12 cellular contexts compared by ENCODE assay signal in genomic region chr7:95420996-95421846, GRCh38. TPM values are rescaled to one million over a fixed set of nuclear protein-coding genes. Genes with fewer than 3 reads are reported as not detected.
DNase-seq lines count a peak whose midpoint lies in the region; ATAC-seq, FAIRE-seq and TF ChIP-seq lines count a peak whose summit lies in the region.
"Had no signal": no experiment of that assay in that cellular context is flagged by ENCODE, and none has a peak within 500 bp of the region (broad histone marks: within the 10 kb centered on the region; RNA-seq: fewer than 3 reads in every experiment).

No MANE protein-coding gene starts in this region.

- no peaks in the 10 kb centered on the region for H3K36me3 Mint-ChIP-seq in activated T-cell treated with anti-CD3 and anti-CD28 coated beads, Interleukin-2, amount 50 U/mL, for 24 hours (ENCODE audit: low read depth)
- H3K36me3 Mint-ChIP-seq in activated CD4-positive, alpha-beta T cell treated with anti-CD3 and anti-CD28 coated beads, Interleukin-2, amount 10 ng/mL, durations not matched to agents 7 days and 5 days (ENCODE audit: low read depth): no peaks in the 10 kb centered on the region

- H3K4me3 Mint-ChIP-seq in activated T-cell treated with anti-CD3 and anti-CD28 coated beads, Interleukin-2, amount 50 U/mL, for 24 hours: no peak overlapping the region
- no peak overlapping the region for H3K4me3 Mint-ChIP-seq in activated CD4-positive, alpha-beta T cell treated with anti-CD3 and anti-CD28 coated beads, Interleukin-2, amount 10 ng/mL, durations not matched to agents 7 days and 5 days
- H3K4me3 Mint-ChIP-seq: activated CD4-positive, alpha-beta T cell treated with anti-CD3 and anti-CD28 coated beads for 36 hours; CD4-positive, alpha-beta T cell; naive thymus-derived CD4-positive, alpha-beta T cell had no signal

- ATAC-seq in A549: peak; percentile 11 to 73; a peak in 4 of 6 replicates
- ATAC-seq in HG02610 (IDR thresholded peaks at IDR 0.05; ENCODE audit: unreplicated experiment): peak; percentile 65
- ATAC-seq: activated CD4-positive, alpha-beta T cell treated with anti-CD3 and anti-CD28 coated beads for 36 hours; naive thymus-derived CD4-positive, alpha-beta T cell had no signal

- no peak overlapping the region for H3K4me3 ChIP-seq in A549

- H3K4me1 Mint-ChIP-seq in activated T-cell treated with anti-CD3 and anti-CD28 coated beads, Interleukin-2, amount 50 U/mL, for 24 hours (ENCODE audit: low read depth): no peaks in the 10 kb centered on the region
- H3K4me1 Mint-ChIP-seq in activated CD4-positive, alpha-beta T cell treated with anti-CD3 and anti-CD28 coated beads, Interleukin-2, amount 10 ng/mL, durations not matched to agents 7 days and 5 days: peaks cover 1% of the 10 kb centered on the region
- H3K4me1 Mint-ChIP-seq: activated CD4-positive, alpha-beta T cell treated with anti-CD3 and anti-CD28 coated beads for 36 hours; naive thymus-derived CD4-positive, alpha-beta T cell had no signal

- H3K9me3 ChIP-seq in A549: no peaks in the 10 kb centered on the region

- POLR2A ChIA-PET in A549 (lab: Yijun Ruan, JAX): interaction anchor here (1.4 kb wide), 1 partner anchor 10 kb away, joined by 3 read pairs; no protein-coding TSS in a partner anchor
- POLR2A ChIA-PET in activated CD4-positive, alpha-beta T cell treated with anti-CD3 and anti-CD28 coated beads, Interleukin-2, amount 10 ng/mL, durations not matched to agents 7 days and 5 days (lab: Charles Lee): no interaction called here

- no peak for TF ChIP-seq EP300 in A549 (IDR thresholded peaks at IDR 0.05)

- peak; percentile 7 for FAIRE-seq in A549 (lab: Jason Lieb, UNC)

- H3K27ac ChIP-seq in A549: peak overlapping the region; percentile 53 to 76

- TF ChIP-seq RAD21 in A549 (conservative IDR thresholded peaks at IDR 0.05 in 1 of 2, IDR thresholded peaks at IDR 0.05 in 1 of 2): no peak; a peak in 1 of 5 replicates

- H3K4me1 ChIP-seq in A549: peaks cover 96% of the 10 kb centered on the region

- DNase-seq in A549 (ENCODE audit: low read depth in 1 of 2, low spot score in 1 of 2) (peak in 1 of 2 experiments; percentile 63), SK-N-DZ (ENCODE audit: low spot score) (peak; percentile 16), islet precursor cell (peak; percentile 54), DMS79 (lab: John Stamatoyannopoulos, UW) (no peak)
- DNase-seq in activated T-cell treated with anti-CD3 and anti-CD28 coated beads, Interleukin-2, amount 50 U/mL, for 24 hours: no peak
- DNase-seq in stimulated activated CD4-positive, alpha-beta T cell treated with anti-CD3 and anti-CD28 coated beads, Interleukin-2, amount 100 ng/mL, for 24 hours: no peak
- DNase-seq in activated CD4-positive, alpha-beta T cell treated with anti-CD3 and anti-CD28 coated beads, Interleukin-2, amount 10 ng/mL, durations not matched to agents 7 days and 5 days: no peak
- DNase-seq: activated CD4-positive, alpha-beta T cell treated with anti-CD3 and anti-CD28 coated beads for 36 hours; CD4-positive, alpha-beta T cell; effector CD4-positive, alpha-beta T cell; naive thymus-derived CD4-positive, alpha-beta T cell had no signal

- no peaks in the 10 kb centered on the region for H3K27me3 Mint-ChIP-seq in activated T-cell treated with anti-CD3 and anti-CD28 coated beads, Interleukin-2, amount 50 U/mL, for 24 hours
- no peaks in the 10 kb centered on the region for H3K27me3 Mint-ChIP-seq in activated CD4-positive, alpha-beta T cell treated with anti-CD3 and anti-CD28 coated beads, Interleukin-2, amount 10 ng/mL, durations not matched to agents 7 days and 5 days
- H3K27me3 Mint-ChIP-seq: activated CD4-positive, alpha-beta T cell treated with anti-CD3 and anti-CD28 coated beads for 36 hours; CD4-positive, alpha-beta T cell had no signal

- WGBS in A549 (ENCODE audit: missing lambda C conversion rate): 63% methylated on average over 2 of the region's 2 CpGs

- H3K27ac Mint-ChIP-seq in activated T-cell treated with anti-CD3 and anti-CD28 coated beads, Interleukin-2, amount 50 U/mL, for 24 hours: no peak overlapping the region
- H3K27ac Mint-ChIP-seq in activated CD4-positive, alpha-beta T cell treated with anti-CD3 and anti-CD28 coated beads, Interleukin-2, amount 10 ng/mL, durations not matched to agents 7 days and 5 days: no peak overlapping the region
- H3K27ac Mint-ChIP-seq: activated CD4-positive, alpha-beta T cell treated with anti-CD3 and anti-CD28 coated beads for 36 hours; CD4-positive, alpha-beta T cell; naive thymus-derived CD4-positive, alpha-beta T cell had no signal

- no peaks in the 10 kb centered on the region for H3K9me3 Mint-ChIP-seq in activated T-cell treated with anti-CD3 and anti-CD28 coated beads, Interleukin-2, amount 50 U/mL, for 24 hours
- H3K9me3 Mint-ChIP-seq in activated CD4-positive, alpha-beta T cell treated with anti-CD3 and anti-CD28 coated beads, Interleukin-2, amount 10 ng/mL, durations not matched to agents 7 days and 5 days: no peaks in the 10 kb centered on the region
- H3K9me3 Mint-ChIP-seq: CD4-positive, alpha-beta T cell; naive thymus-derived CD4-positive, alpha-beta T cell had no signal

- peak overlapping the region; percentile 58 for H3K4me2 ChIP-seq in A549

- CTCF ChIA-PET in A549 (lab: Yijun Ruan, JAX): interaction anchor here (1.0 to 1.8 kb wide), 3 partner anchors 26 to 56 kb away, joined by 4 read pairs; no protein-coding TSS in a partner anchor
- CTCF ChIA-PET in activated CD4-positive, alpha-beta T cell treated with anti-CD3 and anti-CD28 coated beads, Interleukin-2, amount 10 ng/mL, durations not matched to agents 7 days and 5 days (lab: Charles Lee): interaction anchor here (1.0 to 1.5 kb wide), 2 partner anchors 9 to 13 kb away, joined by 3 to 4 read pairs; partner anchors contain the start of gene PON2

- no peak for TF ChIP-seq POLR2A in A549 (IDR thresholded peaks at IDR 0.05; ENCODE audit: low read length)

- TF ChIP-seq CTCF in A549 (IDR thresholded peaks at IDR 0.05): no peak

TF ChIP-seq in A549, 52 proteins besides CTCF, POLR2A, EP300 and RAD21:
- no peak for TF ChIP-seq CEBPB (IDR thresholded peaks at IDR 0.05)
- no peak for TF ChIP-seq ESRRA (IDR thresholded peaks at IDR 0.05; ENCODE audit: borderline replicate concordance, low read length)
- peak; percentile 25 for TF ChIP-seq MAFK (IDR thresholded peaks at IDR 0.05; ENCODE audit: partially characterized antibody)
- no peak for TF ChIP-seq FOSB (CRISPR knock-in tag; IDR thresholded peaks at IDR 0.05)

RNA-seq across cellular contexts. Expression of gene PON2, which starts 13.6 kb away (rescaled TPM):
- polyA plus RNA-seq in A549 (2011; rRNA removed) (829 TPM in 2 replicates), A549 (2017; fragmentation: RNase III; extraction: RNeasy Plus Mini Kit Qiagen cat#74134 plus additional on column Dnase treatment) (325 to 395 TPM (median 381 TPM) in 3 replicates)
- 164 and 181 TPM in 2 replicates for polyA plus RNA-seq in A549 (2012; cell fraction: cytosol; rRNA removed)
- 144 and 182 TPM in 2 replicates for polyA plus RNA-seq in A549 (2012; cell fraction: nucleus; rRNA removed)
- 137 and 147 TPM in 2 replicates for polyA minus RNA-seq in A549 (2011; rRNA and poly(A)+ RNA removed)
- polyA plus RNA-seq in SK-N-DZ (2014; cell fraction: cytosol; rRNA removed): 11.8 and 13.3 TPM in 2 replicates
- polyA plus RNA-seq in SK-N-DZ (2014; cell fraction: nucleus; rRNA removed): 27.6 and 31.9 TPM in 2 replicates
- 1 to 10 TPM; 3.3 to 4.2 TPM for total RNA-seq in activated CD4-positive, alpha-beta T cell treated with anti-CD3 and anti-CD28 coated beads, Interleukin-2, amount 10 ng/mL, durations not matched to agents 7 days and 5 days

RNA-seq across cellular contexts. Expression of gene PON3, which starts 25.0 kb away (rescaled TPM):
- polyA plus RNA-seq in A549 (2011; rRNA removed): 142 and 161 TPM in 2 replicates
- polyA plus RNA-seq in A549 (2012; cell fraction: cytosol; rRNA removed): 32.2 and 34.0 TPM in 2 replicates
- polyA plus RNA-seq in A549 (2012; cell fraction: nucleus; rRNA removed): 19.9 and 25.3 TPM in 2 replicates
- 35.3 to 49.0 TPM (median 48.7 TPM) in 3 replicates for polyA plus RNA-seq in A549 (2017; fragmentation: RNase III; extraction: RNeasy Plus Mini Kit Qiagen cat#74134 plus additional on column Dnase treatment)
- polyA minus RNA-seq in A549 (2011; rRNA and poly(A)+ RNA removed): 47.5 and 50.1 TPM in 2 replicates
- not detected in 2 replicates for polyA plus RNA-seq in SK-N-DZ (2014; cell fraction: cytosol; rRNA removed)
- polyA plus RNA-seq in SK-N-DZ (2014; cell fraction: nucleus; rRNA removed): 0.32 TPM in 1 of 2 replicates, not detected in the other
- not detected for total RNA-seq in activated CD4-positive, alpha-beta T cell treated with anti-CD3 and anti-CD28 coated beads, Interleukin-2, amount 10 ng/mL, durations not matched to agents 7 days and 5 days
- total RNA-seq: activated CD4-positive, alpha-beta T cell treated with anti-CD3 and anti-CD28 coated beads for 36 hours; CD4-positive, alpha-beta T cell; naive thymus-derived CD4-positive, alpha-beta T cell had no signal

Comparison
In these comparisons a context has a peak if more than half of its experiments do, and no peak if none do; other contexts are left out.
1. DNase-seq: peak in SK-N-DZ (single experiment) and islet precursor cell (single experiment); none in activated T-cell treated with anti-CD3 and anti-CD28 coated beads, Interleukin-2, amount 50 U/mL, for 24 hours (single experiment), DMS79 (single experiment), stimulated activated CD4-positive, alpha-beta T cell treated with anti-CD3 and anti-CD28 coated beads, Interleukin-2, amount 100 ng/mL, for 24 hours (0 of 2) and activated CD4-positive, alpha-beta T cell treated with anti-CD3 and anti-CD28 coated beads, Interleukin-2, amount 10 ng/mL, durations not matched to agents 7 days and 5 days (single experiment).